9 cellular contexts compared by ENCODE assay signal in genomic region chr6:138086573-138087196, GRCh38. TPM values are rescaled to one million over a fixed set of nuclear protein-coding genes. Genes with fewer than 3 reads are reported as not detected.
DNase-seq lines count a peak whose midpoint lies in the region; ATAC-seq and TF ChIP-seq lines count a peak whose summit lies in the region.
"Had no signal": no experiment of that assay in that cellular context is flagged by ENCODE, and none has a peak within 500 bp of the region (broad histone marks: within the 10 kb centered on the region; RNA-seq: fewer than 3 reads in every experiment).

No MANE protein-coding gene starts in this region.

- H3K36me3 ChIP-seq in PC-3 (ENCODE audit: low read depth, low read length): 0 out of 2 replicates have a peak, but pooled peaks cover 5% of the 10 kb centered on the region
- H3K36me3 ChIP-seq in suprapubic skin: peaks cover 10% of the 10 kb centered on the region

- POLR2A ChIA-PET in PC-3 (lab: Charles Lee; ENCODE audit: unreplicated experiment) (no interaction called here), GM10248 (lab: Yijun Ruan, JAX) (no interaction called here)

- H3K4me1 ChIP-seq in PC-3 (ENCODE audit: insufficient read depth, low read length): peaks cover 36% of the 10 kb centered on the region
- H3K4me1 ChIP-seq in suprapubic skin: peaks cover 46% of the 10 kb centered on the region

- ATAC-seq in PC-3: peak; percentile 77
- ATAC-seq in HG03469 (IDR thresholded peaks at IDR 0.05; ENCODE audit: unreplicated experiment): no peak
- ATAC-seq in HG02938 (IDR thresholded peaks at IDR 0.05; ENCODE audit: unreplicated experiment): no peak

- peak; percentile 64 for DNase-seq in HT1080 (ENCODE audit: low read depth)
- DNase-seq in PC-3: peak; percentile 75
- DNase-seq in glomerular visceral epithelial cell (ENCODE audit: extremely low spot score): peak; percentile 4
- no peak for DNase-seq in suprapubic skin (ENCODE audit: low spot score in 2 of 2)
- no peak for DNase-seq in GM10248 (ENCODE audit: extremely low spot score)
- DNase-seq: amniotic stem cell, MM.1S had no signal

- no peaks in the 10 kb centered on the region for H3K9me2 ChIP-seq in PC-3 (replicated peaks; ENCODE audit: low read length)

- no peaks in the 10 kb centered on the region for H3K79me2 ChIP-seq in PC-3 (ENCODE audit: low read length)

- H3K27ac ChIP-seq in PC-3 (ENCODE audit: low read length) (peak overlapping the region; percentile 74), suprapubic skin (peak overlapping the region; percentile 87)

- CTCF ChIA-PET in PC-3 (lab: Charles Lee): interaction anchor here (0.9 to 1.0 kb wide), 2 partner anchors 80 to 82 kb away, joined by 3 read pairs; no protein-coding TSS in a partner anchor
- CTCF ChIA-PET in GM10248 (lab: Yijun Ruan, JAX): interaction anchor here (0.9 to 2.1 kb wide), 4 partner anchors 9 to 29 kb away, joined by 3 to 7 read pairs (median 4); no protein-coding TSS in a partner anchor

- TF ChIP-seq POLR2A in suprapubic skin (IDR thresholded peaks at IDR 0.05): no peak

- TF ChIP-seq CTCF in PC-3 (conservative IDR thresholded peaks at IDR 0.05; ENCODE audit: low read depth, low read length) (no peak), suprapubic skin (IDR thresholded peaks at IDR 0.05) (no peak), GM10248 (IDR thresholded peaks at IDR 0.05; ENCODE audit: control extremely low read depth, extremely low read depth, low read depth, missing control alignments) (no peak)

- H3K4me2 ChIP-seq in PC-3 (ENCODE audit: low read length): peak overlapping the region; percentile 67

- H2AFZ ChIP-seq in PC-3 (ENCODE audit: low read length): peak overlapping the region; percentile 43; the same call in 1 of the 2 replicates

- BruUV-seq in PC-3 (replicated peaks; lab: Mats Ljungman, UMichigan): no TSS peak

- H3K27me3 ChIP-seq in PC-3 (ENCODE audit: low read length): no peaks in the 10 kb centered on the region
- H3K27me3 ChIP-seq in suprapubic skin: no peaks in the 10 kb centered on the region

- peaks cover 4% of the 10 kb centered on the region for H3F3A ChIP-seq in PC-3 (ENCODE audit: low read length, unreplicated experiment)

- H4K20me1 ChIP-seq in PC-3 (ENCODE audit: low read length): no peaks in the 10 kb centered on the region

- 66% methylated on average over 5 of the region's 5 CpGs for WGBS in suprapubic skin

- intact Hi-C loops in PC-3 (cut with micrococcal nuclease): no loop called here

- H3K4me3 ChIP-seq in PC-3 (ENCODE audit: low read length) (no peak overlapping the region), suprapubic skin (no peak overlapping the region)

- no peak overlapping the region for H3K9ac ChIP-seq in PC-3 (ENCODE audit: low read length)

- H3K9me3 ChIP-seq in PC-3 (ENCODE audit: low read length) (no peaks in the 10 kb centered on the region), suprapubic skin (no peaks in the 10 kb centered on the region)

- TF ChIP-seq EP300 in suprapubic skin (IDR thresholded peaks at IDR 0.05): no peak

RNA-seq across cellular contexts. Expression of gene PERP, which starts 20.5 kb away (rescaled TPM):
- 39.9 and 60.2 TPM in 2 replicates for total RNA-seq in HT1080 (2014; rRNA removed; shearing (Covaris generic))
- polyA plus RNA-seq in HT1080 (2015; cell fraction: cytosol; rRNA removed): 88.2 and 102 TPM in 2 replicates
- polyA plus RNA-seq in HT1080 (2015; cell fraction: nucleus; rRNA removed): 44.3 and 51.5 TPM in 2 replicates
- total RNA-seq in PC-3 (2014; rRNA removed): 42.5 and 50.3 TPM in 2 replicates
- total RNA-seq in suprapubic skin: 1,000 to 10,000 TPM in 3 of 4 donors, 100 to 1,000 TPM in 1; 715 to 1,965 (median 1,827) TPM

Comparison
In these comparisons a context has a peak if more than half of its experiments do, and no peak if none do; other contexts are left out.
1. DNase-seq: peak in HT1080 (single experiment), PC-3 (single experiment) and glomerular visceral epithelial cell (single experiment); none in suprapubic skin (0 of 2) and GM10248 (single experiment).
2. RNA of gene PERP, which starts 20.5 kb away (total RNA-seq): 715 to 1,965 TPM in suprapubic skin; 39.9 to 60.2 TPM in HT1080 and 42.5 to 50.3 TPM in PC-3; every median in the first group is over 10 times any median in the second.